ENCODE assay signal across 37 cellular contexts in the genomic region with DNA sequence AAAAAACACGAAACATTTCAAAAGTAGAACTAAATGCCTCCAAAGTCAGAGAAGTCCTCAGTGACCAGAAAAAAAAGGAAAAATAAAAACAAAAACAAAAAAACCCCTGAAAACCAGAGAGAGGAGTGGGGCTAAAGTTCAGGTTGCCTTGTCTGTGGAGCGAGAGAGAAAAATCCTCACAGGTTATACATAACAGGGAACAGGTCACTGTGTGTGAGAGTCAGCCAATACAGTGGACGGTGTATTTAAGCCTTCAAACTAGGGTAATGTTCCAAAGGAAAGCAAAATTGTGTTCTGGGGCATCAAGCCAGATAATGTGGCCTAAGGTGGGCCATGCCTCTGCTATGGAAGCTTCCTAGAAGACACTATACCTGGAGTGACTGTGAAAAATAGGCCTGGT.
"Had no signal": no experiment of that assay in that cellular context is flagged by ENCODE, and none has a peak within 500 bp of the region (broad histone marks: within the 10 kb centered on the region; RNA-seq: fewer than 3 reads in every experiment).

No MANE protein-coding gene starts in this region.

- H3K27ac ChIP-seq: ascending aorta, cardiac muscle cell, VCaP had no signal

- H3K27me3 Mint-ChIP-seq: activated CD4-positive, alpha-beta memory T cell treated with anti-CD3 and anti-CD28 coated beads for 36 hours; activated CD4-positive, alpha-beta T cell treated with anti-CD3 and anti-CD28 coated beads, Interleukin-2, amount 10 ng/mL, durations not matched to agents 24 days and 14 days; activated CD8-positive, alpha-beta T cell treated with anti-CD3 and anti-CD28 coated beads for 36 hours; activated naive CD8-positive, alpha-beta T cell; activated naive CD8-positive, alpha-beta T cell treated with anti-CD3 and anti-CD28 coated beads, Interleukin-2, amount 10 ng/mL, durations not matched to agents 7 days and 5 days; activated naive CD8-positive, alpha-beta T cell treated with anti-CD3 and anti-CD28 coated beads, Interleukin-2, amount 50 U/mL, for 24 hours; activated T-helper 17 cell treated with anti-CD3 and anti-CD28 coated beads, Interleukin-2, amount 50 U/mL, for 72 hours had no signal

- H3K9me3 Mint-ChIP-seq: activated B cell treated with CpG ODN at 0.5 μM for 24 hours; activated CD4-positive, alpha-beta memory T cell treated with anti-CD3 and anti-CD28 coated beads for 36 hours; activated naive CD4-positive, alpha-beta T cell treated with anti-CD3 and anti-CD28 coated beads for 36 hours; activated T-helper 1 cell treated with anti-CD3 and anti-CD28 coated beads, Interleukin-12 subunit alpha, Interleukin-12 subunit beta, Interleukin-2, Interleukin-4 antibody, amounts not matched to agents 30 ng/mL and 10 ng/mL and 1 ng/mL, durations not matched to agents 14 hours and 24 hours and 36 hours; activated T-helper 17 cell treated with anti-CD3 and anti-CD28 coated beads, Interleukin-2, amount 50 U/mL, for 72 hours; central memory CD8-positive, alpha-beta T cell; T-helper 2 cell treated with Interferon-gamma antibody and Interleukin-4, amounts not matched to agents 5 μg/mL and 100 μg/mL, for 36 hours had no signal

- H3K36me3 Mint-ChIP-seq: activated CD4-positive, alpha-beta memory T cell treated with anti-CD3 and anti-CD28 coated beads for 36 hours; brain had no signal

- H3K4me1 Mint-ChIP-seq: activated B cell treated with CpG ODN at 0.5 μM for 24 hours; activated CD4-positive, alpha-beta T cell treated with anti-CD3 and anti-CD28 coated beads, Interleukin-2, amount 10 ng/mL, durations not matched to agents 24 days and 14 days; activated naive CD8-positive, alpha-beta T cell treated with anti-CD3 and anti-CD28 coated beads, Interleukin-2, amount 10 ng/mL, durations not matched to agents 7 days and 5 days; activated naive CD8-positive, alpha-beta T cell treated with anti-CD3 and anti-CD28 coated beads, Interleukin-2, amount 50 U/mL, for 24 hours; activated T-helper 17 cell treated with anti-CD3 and anti-CD28 coated beads, Interleukin-2, amount 50 U/mL, for 72 hours; central memory CD8-positive, alpha-beta T cell had no signal

- ATAC-seq: activated CD8-positive, alpha-beta T cell treated with anti-CD3 and anti-CD28 coated beads for 36 hours; activated naive CD8-positive, alpha-beta T cell treated with anti-CD3 and anti-CD28 coated beads, Interleukin-2, amount 50 U/mL, for 24 hours; activated T-helper 17 cell treated with anti-CD3 and anti-CD28 coated beads, Interleukin-2, amount 50 U/mL, for 72 hours had no signal

- H3K27me3 ChIP-seq: ascending aorta, cardiac muscle cell had no signal

- DNase-seq: activated B cell treated with CpG ODN at 0.5 μM for 24 hours; activated CD4-positive, alpha-beta memory T cell treated with anti-CD3 and anti-CD28 coated beads for 36 hours; activated CD4-positive, alpha-beta T cell treated with anti-CD3 and anti-CD28 coated beads for 4 hours; activated CD4-positive, alpha-beta T cell treated with anti-CD3 and anti-CD28 coated beads, Interleukin-2, amount 10 ng/mL, durations not matched to agents 24 days and 14 days; activated CD4-positive, alpha-beta T cell treated with anti-CD3 and anti-CD28 coated beads, Interleukin-2, amount 50 U/mL, for 1 hour; activated CD4-positive, alpha-beta T cell treated with anti-CD3 and anti-CD28 coated beads, Interleukin-2, amount 50 U/mL, for 4 hours; activated CD4-positive, CD25-positive, alpha-beta regulatory T cell treated with anti-CD3 and anti-CD28 coated beads, Interleukin-2, amount 50 U/mL, for 72 hours; activated CD8-positive, alpha-beta memory T cell treated with anti-CD3 and anti-CD28 coated beads, Interleukin-2, amount 50 U/mL, for 4 hours; activated CD8-positive, alpha-beta T cell treated with anti-CD3 and anti-CD28 coated beads for 36 hours; activated effector memory CD4-positive, alpha-beta T cell treated with anti-CD3 and anti-CD28 coated beads, Interleukin-2, amount 50 U/mL, for 16 hours; activated gamma-delta T cell treated with Interleukin-2 at 50 U/mL for 16 hours; activated naive CD4-positive, alpha-beta T cell; activated naive CD4-positive, alpha-beta T cell treated with anti-CD3 and anti-CD28 coated beads for 36 hours; activated naive CD4-positive, alpha-beta T cell treated with anti-CD3 and anti-CD28 coated beads, Interleukin-2, amount 50 U/mL, for 16 hours; activated naive CD8-positive, alpha-beta T cell treated with anti-CD3 and anti-CD28 coated beads, Interleukin-2, amount 10 ng/mL, durations not matched to agents 7 days and 5 days; activated naive CD8-positive, alpha-beta T cell treated with anti-CD3 and anti-CD28 coated beads, Interleukin-2, amount 50 U/mL, for 24 hours; activated T-cell treated with anti-CD3 and anti-CD28 coated beads for 4 hours; activated T-cell treated with anti-CD3 and anti-CD28 coated beads, Interleukin-2, amount 50 U/mL, for 1 hour; activated T-cell treated with anti-CD3 and anti-CD28 coated beads, Interleukin-2, amount 50 U/mL, for 48 hours; amygdala; anterior cingulate cortex; caudate nucleus; cerebellar nuclear complex; SW 1271; T-helper 1 cell; T-helper 2 cell; T-helper 9 cell had no signal

- H3K36me3 ChIP-seq: ascending aorta, cardiac muscle cell had no signal

- H3K4me3 Mint-ChIP-seq: activated B cell treated with CpG ODN at 0.5 μM for 24 hours; activated CD4-positive, alpha-beta memory T cell treated with anti-CD3 and anti-CD28 coated beads for 36 hours; activated CD4-positive, alpha-beta T cell treated with anti-CD3 and anti-CD28 coated beads, Interleukin-2, amount 10 ng/mL, durations not matched to agents 24 days and 14 days; activated CD8-positive, alpha-beta T cell treated with anti-CD3 and anti-CD28 coated beads for 36 hours; activated naive CD4-positive, alpha-beta T cell treated with anti-CD3 and anti-CD28 coated beads for 36 hours; activated naive CD8-positive, alpha-beta T cell; activated naive CD8-positive, alpha-beta T cell treated with anti-CD3 and anti-CD28 coated beads, Interleukin-2, amount 10 ng/mL, durations not matched to agents 7 days and 5 days; activated naive CD8-positive, alpha-beta T cell treated with anti-CD3 and anti-CD28 coated beads, Interleukin-2, amount 50 U/mL, for 24 hours; activated T-helper 1 cell treated with anti-CD3 and anti-CD28 coated beads, Interleukin-12 subunit alpha, Interleukin-12 subunit beta, Interleukin-2, Interleukin-4 antibody, amounts not matched to agents 30 ng/mL and 10 ng/mL and 1 ng/mL, durations not matched to agents 14 hours and 24 hours and 36 hours; activated T-helper 17 cell treated with anti-CD3 and anti-CD28 coated beads, Interleukin-2, amount 50 U/mL, for 72 hours; brain; central memory CD8-positive, alpha-beta T cell; T-helper 1 cell treated with Interleukin-12 subunit alpha and Interleukin-12 subunit beta and Interleukin-4 antibody, amounts not matched to agents 30 μg/mL and 1 μg/mL, for 36 hours; T-helper 2 cell treated with Interferon-gamma antibody and Interleukin-4, amounts not matched to agents 5 μg/mL and 100 μg/mL, for 36 hours had no signal

- H3K4me1 ChIP-seq: ascending aorta had no signal

- H3K9me3 ChIP-seq: ascending aorta had no signal

- H3K4me3 ChIP-seq: ascending aorta, cardiac muscle cell had no signal

- H3K27ac Mint-ChIP-seq: activated B cell treated with CpG ODN at 0.5 μM for 24 hours; activated CD4-positive, alpha-beta memory T cell treated with anti-CD3 and anti-CD28 coated beads for 36 hours; activated CD4-positive, alpha-beta T cell treated with anti-CD3 and anti-CD28 coated beads, Interleukin-2, amount 10 ng/mL, durations not matched to agents 24 days and 14 days; activated CD8-positive, alpha-beta T cell treated with anti-CD3 and anti-CD28 coated beads for 36 hours; activated naive CD4-positive, alpha-beta T cell treated with anti-CD3 and anti-CD28 coated beads for 36 hours; activated naive CD8-positive, alpha-beta T cell; activated naive CD8-positive, alpha-beta T cell treated with anti-CD3 and anti-CD28 coated beads, Interleukin-2, amount 10 ng/mL, durations not matched to agents 7 days and 5 days; activated naive CD8-positive, alpha-beta T cell treated with anti-CD3 and anti-CD28 coated beads, Interleukin-2, amount 50 U/mL, for 24 hours; activated T-helper 1 cell treated with anti-CD3 and anti-CD28 coated beads, Interleukin-12 subunit alpha, Interleukin-12 subunit beta, Interleukin-2, Interleukin-4 antibody, amounts not matched to agents 30 ng/mL and 10 ng/mL and 1 ng/mL, durations not matched to agents 14 hours and 24 hours and 36 hours; activated T-helper 17 cell treated with anti-CD3 and anti-CD28 coated beads, Interleukin-2, amount 50 U/mL, for 72 hours; brain; T-helper 1 cell treated with Interleukin-12 subunit alpha and Interleukin-12 subunit beta and Interleukin-4 antibody, amounts not matched to agents 30 μg/mL and 1 μg/mL, for 36 hours; T-helper 2 cell treated with Interferon-gamma antibody and Interleukin-4, amounts not matched to agents 5 μg/mL and 100 μg/mL, for 36 hours had no signal
